9 cellular contexts compared by ENCODE assay signal in genomic region chr16:57266531-57267268, GRCh38. TPM values are rescaled to one million over a fixed set of nuclear protein-coding genes. Genes with fewer than 3 reads are reported as not detected.
DNase-seq lines count a peak whose midpoint lies in the region; ATAC-seq, FAIRE-seq and TF ChIP-seq lines count a peak whose summit lies in the region.
"Had no signal": no experiment of that assay in that cellular context is flagged by ENCODE, and none has a peak within 500 bp of the region (broad histone marks: within the 10 kb centered on the region; RNA-seq: fewer than 3 reads in every experiment).

No MANE protein-coding gene starts in this region.

- H3K9me2 ChIP-seq in MM.1S (replicated peaks; ENCODE audit: insufficient read depth, low read length), result no peaks in the 10 kb centered on the region

- H3K4me3 ChIP-seq in thyroid gland (replicated peaks in 1 of 3) (no peak overlapping the region), MM.1S (ENCODE audit: low read length) (no peak overlapping the region)

- H3K4me1 ChIP-seq in thyroid gland, result peaks cover 44 to 61% of the 10 kb centered on the region in 2 donors
- no peaks in the 10 kb centered on the region for H3K4me1 ChIP-seq in MM.1S (ENCODE audit: low read length)

- 27 to 35% methylated on average over 6 of the region's 6 CpGs for WGBS in thyroid gland, 2 donors

- H2AFZ ChIP-seq in MM.1S (ENCODE audit: low read length), result no peak overlapping the region

- H3K9me3 Mint-ChIP-seq in activated T-helper 1 cell treated with anti-CD3 and anti-CD28 coated beads, Interleukin-12 subunit alpha, Interleukin-12 subunit beta, Interleukin-2, Interleukin-4 antibody, amounts not matched to agents 30 ng/mL and 10 ng/mL and 1 ng/mL, durations not matched to agents 14 hours and 24 hours and 36 hours, result no peaks in the 10 kb centered on the region

- FAIRE-seq in urothelium cell line (lab: Jason Lieb, UNC), result no peak

- peak; percentile 21 to 42 for ATAC-seq in activated CD4-positive, CD25-positive, alpha-beta regulatory T cell treated with anti-CD3 and anti-CD28 coated beads, Interleukin-2, amount 50 U/mL, for 24 hours
- ATAC-seq in left cardiac atrium, result peak; percentile 9 to 18

- H3K27me3 ChIP-seq in thyroid gland (no peaks in the 10 kb centered on the region), MM.1S (replicated peaks; ENCODE audit: insufficient read depth, low read length) (no peaks in the 10 kb centered on the region)

- H3K79me2 ChIP-seq in MM.1S (ENCODE audit: low read length), result no peaks in the 10 kb centered on the region

- peak overlapping the region; percentile 43 for H3K4me3 Mint-ChIP-seq in activated T-helper 1 cell treated with anti-CD3 and anti-CD28 coated beads, Interleukin-12 subunit alpha, Interleukin-12 subunit beta, Interleukin-2, Interleukin-4 antibody, amounts not matched to agents 30 ng/mL and 10 ng/mL and 1 ng/mL, durations not matched to agents 14 hours and 24 hours and 36 hours

- peak overlapping the region; percentile 81 to 97 (median 95) for H3K27ac ChIP-seq in thyroid gland
- no peak overlapping the region for H3K27ac ChIP-seq in MM.1S (ENCODE audit: low read length)

- H3K9ac ChIP-seq in MM.1S (ENCODE audit: low read length), result no peak overlapping the region

- TF ChIP-seq POLR2A in thyroid gland (IDR thresholded peaks at IDR 0.05), result peak in 1 of 2 donors; percentile 39

- TF ChIP-seq CTCF in thyroid gland (IDR thresholded peaks at IDR 0.05) (no peak), MM.1S (IDR thresholded peaks at IDR 0.05; ENCODE audit: low read length) (no peak)

- no peaks in the 10 kb centered on the region for H3K9me3 ChIP-seq in thyroid gland
- no peaks in the 10 kb centered on the region for H3K9me3 ChIP-seq in MM.1S (replicated peaks; ENCODE audit: insufficient read depth, low read length)

- no peaks in the 10 kb centered on the region for H3F3A ChIP-seq in MM.1S (ENCODE audit: insufficient read depth, low read length)

- no peak overlapping the region for H3K4me2 ChIP-seq in MM.1S (ENCODE audit: low read depth, low read length)

- H3K36me3 ChIP-seq in thyroid gland (no peaks in the 10 kb centered on the region), MM.1S (replicated peaks; ENCODE audit: insufficient read depth, low read length) (no peaks in the 10 kb centered on the region)

- no peaks in the 10 kb centered on the region for H3K27me3 Mint-ChIP-seq in activated T-helper 1 cell treated with anti-CD3 and anti-CD28 coated beads, Interleukin-12 subunit alpha, Interleukin-12 subunit beta, Interleukin-2, Interleukin-4 antibody, amounts not matched to agents 30 ng/mL and 10 ng/mL and 1 ng/mL, durations not matched to agents 14 hours and 24 hours and 36 hours (ENCODE audit: insufficient read depth)

- peaks cover 13% of the 10 kb centered on the region for H3K4me1 Mint-ChIP-seq in activated T-helper 1 cell treated with anti-CD3 and anti-CD28 coated beads, Interleukin-12 subunit alpha, Interleukin-12 subunit beta, Interleukin-2, Interleukin-4 antibody, amounts not matched to agents 30 ng/mL and 10 ng/mL and 1 ng/mL, durations not matched to agents 14 hours and 24 hours and 36 hours (ENCODE audit: low read depth)

- H4K20me1 ChIP-seq in MM.1S (ENCODE audit: insufficient read depth, low read length), result no peaks in the 10 kb centered on the region

- H3K27ac Mint-ChIP-seq in activated T-helper 1 cell treated with anti-CD3 and anti-CD28 coated beads, Interleukin-12 subunit alpha, Interleukin-12 subunit beta, Interleukin-2, Interleukin-4 antibody, amounts not matched to agents 30 ng/mL and 10 ng/mL and 1 ng/mL, durations not matched to agents 14 hours and 24 hours and 36 hours, result peak overlapping the region; percentile 75

- no peaks in the 10 kb centered on the region for H3K36me3 Mint-ChIP-seq in activated T-helper 1 cell treated with anti-CD3 and anti-CD28 coated beads, Interleukin-12 subunit alpha, Interleukin-12 subunit beta, Interleukin-2, Interleukin-4 antibody, amounts not matched to agents 30 ng/mL and 10 ng/mL and 1 ng/mL, durations not matched to agents 14 hours and 24 hours and 36 hours (ENCODE audit: low read depth)

- no peak for DNase-seq in activated CD4-positive, CD25-positive, alpha-beta regulatory T cell (lab: John Stamatoyannopoulos, UW)
- no peak for DNase-seq in activated T-helper 1 cell treated with anti-CD3 and anti-CD28 coated beads, Interleukin-12 subunit alpha, Interleukin-12 subunit beta, Interleukin-2, Interleukin-4 antibody, amounts not matched to agents 30 ng/mL and 10 ng/mL and 1 ng/mL, durations not matched to agents 14 hours and 24 hours and 36 hours (ENCODE audit: low spot score)
- DNase-seq in left cardiac atrium (no peak), thyroid gland (peak; percentile 73 to 83), urothelium cell line (ENCODE audit: low spot score) (no peak), MM.1S (no peak), EL (no peak)
- DNase-seq: NCI-H1436 treated with DMSO at 0.1 percent for 48 hours had no signal

- intact Hi-C loops in activated T-helper 1 cell treated with anti-CD3 and anti-CD28 coated beads, Interleukin-12 subunit alpha, Interleukin-12 subunit beta, Interleukin-2, Interleukin-4 antibody, amounts not matched to agents 30 ng/mL and 10 ng/mL and 1 ng/mL, durations not matched to agents 14 hours and 24 hours and 36 hours (cut with micrococcal nuclease), result no loop called here
- intact Hi-C loops in left cardiac atrium (cut with DNase I), result no loop called here
- intact Hi-C loops in thyroid gland (cut with DNase I), result no loop called here

RNA-seq across cellular contexts. Expression of gene PLLP, which starts 17.8 kb away (rescaled TPM):
- total RNA-seq in activated T-helper 1 cell treated with anti-CD3 and anti-CD28 coated beads, Interleukin-12 subunit alpha, Interleukin-12 subunit beta, Interleukin-2, Interleukin-4 antibody, amounts not matched to agents 30 ng/mL and 10 ng/mL and 1 ng/mL, durations not matched to agents 14 hours and 24 hours and 36 hours, result 0.26 TPM in 1 of 2 replicates, not detected in the other
- 1 to 10 TPM; 5.0 to 8.2 TPM for total RNA-seq in left cardiac atrium
- total RNA-seq in thyroid gland, result 10 to 100 TPM; 13.6 to 38.5 (median 30.1) TPM

RNA-seq across cellular contexts. Expression of gene ARL2BP, which starts 21.6 kb away (rescaled TPM):
- total RNA-seq in activated T-helper 1 cell treated with anti-CD3 and anti-CD28 coated beads, Interleukin-12 subunit alpha, Interleukin-12 subunit beta, Interleukin-2, Interleukin-4 antibody, amounts not matched to agents 30 ng/mL and 10 ng/mL and 1 ng/mL, durations not matched to agents 14 hours and 24 hours and 36 hours, result 29.1 and 29.7 TPM in 2 replicates
- total RNA-seq in left cardiac atrium, result 10 to 100 TPM; 52.3 to 60.3 TPM
- total RNA-seq in thyroid gland, result 10 to 100 TPM; 51.2 to 68.9 (median 60.0) TPM

Comparison
In these comparisons a context has a peak if more than half of its experiments do, and no peak if none do; other contexts are left out.
1. DNase-seq: peak in thyroid gland (2 of 2); none in activated CD4-positive, CD25-positive, alpha-beta regulatory T cell (0 of 4), activated T-helper 1 cell treated with anti-CD3 and anti-CD28 coated beads, Interleukin-12 subunit alpha, Interleukin-12 subunit beta, Interleukin-2, Interleukin-4 antibody, amounts not matched to agents 30 ng/mL and 10 ng/mL and 1 ng/mL, durations not matched to agents 14 hours and 24 hours and 36 hours (single experiment), left cardiac atrium (single experiment), urothelium cell line (single experiment), MM.1S (single experiment) and EL (single experiment).